In genomic region chr3:53588122-53588521, GRCh38 we compare ENCODE assay signal across 21 cellular contexts.
"Had no signal": no experiment of that assay in that cellular context is flagged by ENCODE, and none has a peak within 500 bp of the region (broad histone marks: within the 10 kb centered on the region; RNA-seq: fewer than 3 reads in every experiment).

No MANE protein-coding gene starts in this region.

- H3K4me3 Mint-ChIP-seq: activated CD4-positive, alpha-beta T cell treated with anti-CD3 and anti-CD28 coated beads for 36 hours; activated naive CD8-positive, alpha-beta T cell; naive thymus-derived CD8-positive, alpha-beta T cell had no signal

- H3K4me1 ChIP-seq: gastrocnemius medialis, sigmoid colon, vagina had no signal

- H3K27me3 Mint-ChIP-seq: activated CD4-positive, alpha-beta T cell treated with anti-CD3 and anti-CD28 coated beads for 36 hours; activated naive CD8-positive, alpha-beta T cell had no signal

- H3K4me3 ChIP-seq: dorsolateral prefrontal cortex, gastrocnemius medialis, sigmoid colon, tibial nerve, vagina had no signal

- H3K4me1 Mint-ChIP-seq: activated CD4-positive, alpha-beta T cell treated with anti-CD3 and anti-CD28 coated beads for 36 hours; naive thymus-derived CD8-positive, alpha-beta T cell had no signal

- H3K27ac ChIP-seq: gastrocnemius medialis, parathyroid adenoma, sigmoid colon, tibial nerve, vagina, WERI-Rb-1 had no signal

- FAIRE-seq: colon had no signal

- H3K9me3 Mint-ChIP-seq: naive thymus-derived CD8-positive, alpha-beta T cell had no signal

- ATAC-seq: activated CD4-positive, alpha-beta T cell treated with anti-CD3 and anti-CD28 coated beads for 36 hours; gastrocnemius medialis; naive thymus-derived CD8-positive, alpha-beta T cell; stimulated activated naive CD8-positive, alpha-beta T cell treated with anti-CD3 and anti-CD28 coated beads, Interleukin-15, Interleukin-2, amounts not matched to agents 100 U/mL and 50 U/mL, for 24 hours had no signal

- H3K9me3 ChIP-seq: gastrocnemius medialis, sigmoid colon, tibial nerve, vagina had no signal

- H3K27ac Mint-ChIP-seq: activated CD4-positive, alpha-beta T cell treated with anti-CD3 and anti-CD28 coated beads for 36 hours; activated naive CD8-positive, alpha-beta T cell; naive thymus-derived CD8-positive, alpha-beta T cell had no signal

- H3K27me3 ChIP-seq: dorsolateral prefrontal cortex, gastrocnemius medialis, sigmoid colon, tibial nerve, vagina had no signal

- H3K36me3 ChIP-seq: gastrocnemius medialis, sigmoid colon, tibial nerve, vagina, WERI-Rb-1 had no signal

- DNase-seq: activated CD4-positive, alpha-beta T cell treated with anti-CD3 and anti-CD28 coated beads for 36 hours; activated CD4-positive, alpha-beta T cell treated with anti-CD3 and anti-CD28 coated beads, Interleukin-2, amount 50 U/mL, for 48 hours; activated T-cell treated with anti-CD3 and anti-CD28 coated beads for 4 hours; caudate nucleus; dorsolateral prefrontal cortex; erythroblast; gastrocnemius medialis; head of caudate nucleus; mesendoderm; naive thymus-derived CD8-positive, alpha-beta T cell; sigmoid colon; stimulated activated CD4-positive, alpha-beta T cell treated with anti-CD3 and anti-CD28 coated beads, Interleukin-1b, Interleukin-23, amount 100 ng/mL, for 48 hours; stimulated activated naive CD8-positive, alpha-beta T cell treated with anti-CD3 and anti-CD28 coated beads, Interleukin-15, Interleukin-2, amounts not matched to agents 100 U/mL and 50 U/mL, for 24 hours; substantia nigra; T-helper 2 cell; WERI-Rb-1 had no signal

- H3K36me3 Mint-ChIP-seq: activated naive CD8-positive, alpha-beta T cell; naive thymus-derived CD8-positive, alpha-beta T cell had no signal
